Comparison of ENCODE assay signal across 8 cellular contexts in genomic region chr11:9363954-9364912, GRCh38. TPM values are rescaled to one million over a fixed set of nuclear protein-coding genes. Genes with fewer than 3 reads are reported as not detected.
A peak's percentile ranks its signal among the peaks of the same experiment; 100 is the strongest.
DNase-seq lines count a peak whose midpoint lies in the region; ATAC-seq and TF ChIP-seq lines count a peak whose summit lies in the region.

No MANE protein-coding gene starts in this region.

- no peaks in the 10 kb centered on the region for H3K9me3 Mint-ChIP-seq in activated T-helper 2 cell treated with anti-CD3 and anti-CD28 coated beads, Interferon-gamma antibody, Interleukin-2, Interleukin-4, amounts not matched to agents 10 μg/mL and 5 μg/mL and 100 μg/mL, durations not matched to agents 14 hours and 24 hours and 36 hours
- H3K9me3 Mint-ChIP-seq in natural killer cell treated with Interleukin-12 subunit alpha and Interleukin-12 subunit beta and Interleukin-15 and Interleukin-18, amount 100 ng/mL, for 72 hours, result no peaks in the 10 kb centered on the region

- DNase-seq in ELR (ENCODE audit: low read depth), result peak; percentile 99
- DNase-seq in H7, result peak; percentile 94
- DNase-seq in LoVo (ENCODE audit: low spot score), result peak; percentile 97
- DNase-seq in RWPE1 (ENCODE audit: low spot score), result peak; percentile 90
- peak; percentile 72 for DNase-seq in activated T-helper 2 cell treated with anti-CD3 and anti-CD28 coated beads, Interferon-gamma antibody, Interleukin-2, Interleukin-4, amounts not matched to agents 10 μg/mL and 5 μg/mL and 100 μg/mL, durations not matched to agents 14 hours and 24 hours and 36 hours (ENCODE audit: low spot score)
- DNase-seq in fibroblast of pulmonary artery (ENCODE audit: low read depth), result peak; percentile 97
- peak; percentile 98 for DNase-seq in natural killer cell treated with Interleukin-12 subunit alpha and Interleukin-12 subunit beta and Interleukin-15 and Interleukin-18, amount 100 ng/mL, for 72 hours (ENCODE audit: low spot score)
- peak; percentile 42 to 63 (median 60) for DNase-seq in stimulated activated naive CD4-positive, alpha-beta T cell (lab: John Stamatoyannopoulos, UW)

- H3K4me3 Mint-ChIP-seq in activated T-helper 2 cell treated with anti-CD3 and anti-CD28 coated beads, Interferon-gamma antibody, Interleukin-2, Interleukin-4, amounts not matched to agents 10 μg/mL and 5 μg/mL and 100 μg/mL, durations not matched to agents 14 hours and 24 hours and 36 hours (ENCODE audit: low read depth), result peak overlapping the region; percentile 73
- peak overlapping the region; percentile 52 for H3K4me3 Mint-ChIP-seq in natural killer cell treated with Interleukin-12 subunit alpha and Interleukin-12 subunit beta and Interleukin-15 and Interleukin-18, amount 100 ng/mL, for 72 hours

- CTCF ChIA-PET in RWPE1 (lab: Yijun Ruan, JAX), result interaction anchor here (0.7 kb wide), 1 partner anchor 11 kb away, joined by 5 read pairs; no protein-coding TSS in a partner anchor

- no peaks in the 10 kb centered on the region for H3K27me3 Mint-ChIP-seq in activated T-helper 2 cell treated with anti-CD3 and anti-CD28 coated beads, Interferon-gamma antibody, Interleukin-2, Interleukin-4, amounts not matched to agents 10 μg/mL and 5 μg/mL and 100 μg/mL, durations not matched to agents 14 hours and 24 hours and 36 hours (ENCODE audit: low read depth)
- no peaks in the 10 kb centered on the region for H3K27me3 Mint-ChIP-seq in natural killer cell treated with Interleukin-12 subunit alpha and Interleukin-12 subunit beta and Interleukin-15 and Interleukin-18, amount 100 ng/mL, for 72 hours

- H3K36me3 Mint-ChIP-seq in activated T-helper 2 cell treated with anti-CD3 and anti-CD28 coated beads, Interferon-gamma antibody, Interleukin-2, Interleukin-4, amounts not matched to agents 10 μg/mL and 5 μg/mL and 100 μg/mL, durations not matched to agents 14 hours and 24 hours and 36 hours (ENCODE audit: low read depth), result no peaks in the 10 kb centered on the region
- H3K36me3 Mint-ChIP-seq in natural killer cell treated with Interleukin-12 subunit alpha and Interleukin-12 subunit beta and Interleukin-15 and Interleukin-18, amount 100 ng/mL, for 72 hours, result no peaks in the 10 kb centered on the region

- no peaks in the 10 kb centered on the region for H3K36me3 ChIP-seq in H7 (replicated peaks; ENCODE audit: control insufficient read depth, insufficient read depth, low read length)

- H3K27me3 ChIP-seq in H7 (ENCODE audit: control insufficient read depth, insufficient read depth, low read length), result no peaks in the 10 kb centered on the region

- H3K27ac Mint-ChIP-seq in activated T-helper 2 cell treated with anti-CD3 and anti-CD28 coated beads, Interferon-gamma antibody, Interleukin-2, Interleukin-4, amounts not matched to agents 10 μg/mL and 5 μg/mL and 100 μg/mL, durations not matched to agents 14 hours and 24 hours and 36 hours, result peak overlapping the region; percentile 84
- peak overlapping the region; percentile 78 to 91 for H3K27ac Mint-ChIP-seq in natural killer cell treated with Interleukin-12 subunit alpha and Interleukin-12 subunit beta and Interleukin-15 and Interleukin-18, amount 100 ng/mL, for 72 hours

- H3K4me1 Mint-ChIP-seq in activated T-helper 2 cell treated with anti-CD3 and anti-CD28 coated beads, Interferon-gamma antibody, Interleukin-2, Interleukin-4, amounts not matched to agents 10 μg/mL and 5 μg/mL and 100 μg/mL, durations not matched to agents 14 hours and 24 hours and 36 hours (ENCODE audit: low read depth), result peaks cover 27% of the 10 kb centered on the region
- peaks cover 22 to 27% of the 10 kb centered on the region in 2 donors for H3K4me1 Mint-ChIP-seq in natural killer cell treated with Interleukin-12 subunit alpha and Interleukin-12 subunit beta and Interleukin-15 and Interleukin-18, amount 100 ng/mL, for 72 hours (ENCODE audit: low read depth in 2 of 2)

- POLR2A ChIA-PET in RWPE1 (lab: Yijun Ruan, JAX; ENCODE audit: low non-redundant PET), result interaction anchor here (0.6 to 1.7 kb wide), 6 partner anchors 12 to 1387 kb away, joined by 3 to 9 read pairs (median 5); partner anchors contain the start of gene CTR9

- peak overlapping the region; percentile 98 for H3K27ac ChIP-seq in RWPE1

- peak; percentile 97 to 99 for ATAC-seq in natural killer cell treated with Interleukin-12 subunit alpha and Interleukin-12 subunit beta and Interleukin-15 and Interleukin-18, amount 100 ng/mL, for 72 hours

- intact Hi-C loops in activated T-helper 2 cell treated with anti-CD3 and anti-CD28 coated beads, Interferon-gamma antibody, Interleukin-2, Interleukin-4, amounts not matched to agents 10 μg/mL and 5 μg/mL and 100 μg/mL, durations not matched to agents 14 hours and 24 hours and 36 hours (cut with micrococcal nuclease), result loop anchor here (1.0 to 10.0 kb wide), 6 partner anchors 20 to 679 kb away; partner anchors contain the start of genes IPO7, RPL27A, TMEM41B and TRIM66

- H3K4me3 ChIP-seq in H7 (ENCODE audit: insufficient read depth, low read depth, low read length) (peak overlapping the region; percentile 28), fibroblast of pulmonary artery (replicated peaks; ENCODE audit: low read depth, low read length) (peak overlapping the region; percentile 40)

- no peak for TF ChIP-seq CTCF in RWPE1 (conservative IDR thresholded peaks at IDR 0.05; ENCODE audit: low read depth)
- TF ChIP-seq CTCF in fibroblast of pulmonary artery (IDR thresholded peaks at IDR 0.05; ENCODE audit: low read length, missing control alignments), result no peak

RNA-seq across cellular contexts. Expression of gene IPO7, which starts 20.2 kb away (rescaled TPM):
- total RNA-seq in H7 (2014; rRNA removed; shearing (Covaris generic)), result 147 and 226 TPM in 2 replicates
- 143 and 155 TPM in 2 replicates for total RNA-seq in activated T-helper 2 cell treated with anti-CD3 and anti-CD28 coated beads, Interferon-gamma antibody, Interleukin-2, Interleukin-4, amounts not matched to agents 10 μg/mL and 5 μg/mL and 100 μg/mL, durations not matched to agents 14 hours and 24 hours and 36 hours
- 100 to 1,000 TPM in 1 of 2 donors, 10 to 100 TPM in 1; 96.9 to 160 TPM for total RNA-seq in natural killer cell treated with Interleukin-12 subunit alpha and Interleukin-12 subunit beta and Interleukin-15 and Interleukin-18, amount 100 ng/mL, for 72 hours

RNA-seq across cellular contexts. Expression of gene TMEM41B, which starts 49.8 kb away (rescaled TPM):
- total RNA-seq in H7 (2014; rRNA removed; shearing (Covaris generic)), result 38.2 and 39.1 TPM in 2 replicates
- 29.8 and 31.9 TPM in 2 replicates for total RNA-seq in activated T-helper 2 cell treated with anti-CD3 and anti-CD28 coated beads, Interferon-gamma antibody, Interleukin-2, Interleukin-4, amounts not matched to agents 10 μg/mL and 5 μg/mL and 100 μg/mL, durations not matched to agents 14 hours and 24 hours and 36 hours
- total RNA-seq in natural killer cell treated with Interleukin-12 subunit alpha and Interleukin-12 subunit beta and Interleukin-15 and Interleukin-18, amount 100 ng/mL, for 72 hours, result 10 to 100 TPM; 25.9 to 33.5 TPM

Comparison
In these comparisons a context has a peak if more than half of its experiments do, and no peak if none do; other contexts are left out.
1. Peak in every context shown above with its lines: DNase-seq, ATAC-seq, H3K4me3 ChIP-seq and H3K27ac ChIP-seq.